In the genomic region with DNA sequence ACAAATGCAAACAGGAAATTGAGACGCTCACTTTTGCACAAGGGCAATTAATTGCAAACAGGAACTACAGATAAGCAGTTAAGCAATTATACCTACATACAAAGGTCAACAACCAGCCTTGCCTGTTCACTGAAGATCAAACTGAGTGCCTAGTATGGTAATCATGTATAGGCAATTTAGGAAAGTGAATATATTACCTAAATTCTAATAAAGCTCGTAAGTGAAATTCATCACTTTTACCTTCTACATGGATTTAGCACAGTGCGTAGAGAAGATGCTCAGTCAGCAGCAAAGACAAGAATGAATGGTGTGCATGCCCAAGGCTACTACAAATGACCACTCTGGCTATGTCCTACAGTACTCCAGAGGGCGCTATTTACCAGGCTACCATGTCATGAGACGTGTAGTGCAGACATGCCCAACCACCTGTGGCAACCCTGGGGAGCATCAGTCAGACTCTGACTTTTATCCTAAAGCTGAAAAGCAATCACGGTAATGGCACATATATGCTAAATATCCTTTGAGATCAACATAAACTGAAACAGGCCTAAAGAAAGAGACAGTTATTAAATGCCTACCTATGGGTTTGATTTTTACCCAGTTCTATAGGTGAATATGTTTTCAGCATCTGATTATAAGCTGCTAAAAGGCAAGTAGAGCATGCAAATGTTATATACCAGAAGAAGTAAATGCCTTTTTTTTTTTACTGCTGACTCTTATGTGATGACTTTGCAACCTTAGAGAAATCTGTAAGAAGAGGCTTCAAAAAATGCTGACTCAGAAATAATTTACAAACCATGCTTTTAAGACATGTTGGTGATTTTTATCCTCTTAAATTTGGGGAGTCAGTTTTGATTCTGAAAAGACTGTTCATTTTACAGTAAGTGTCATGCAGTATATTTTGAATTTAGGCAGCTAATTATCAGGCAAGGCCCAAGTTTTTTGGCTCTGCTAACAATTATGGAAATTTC, we compare ENCODE assay signal across 1 cellular context.
TF ChIP-seq lines count a peak whose summit lies in the region.

No MANE protein-coding gene starts in this region.

TF ChIP-seq in HepG2, 621 proteins besides CTCF, POLR2A, EP300 and RAD21 (continued from another document and continues in another):
- TF ChIP-seq, protein P1, sequence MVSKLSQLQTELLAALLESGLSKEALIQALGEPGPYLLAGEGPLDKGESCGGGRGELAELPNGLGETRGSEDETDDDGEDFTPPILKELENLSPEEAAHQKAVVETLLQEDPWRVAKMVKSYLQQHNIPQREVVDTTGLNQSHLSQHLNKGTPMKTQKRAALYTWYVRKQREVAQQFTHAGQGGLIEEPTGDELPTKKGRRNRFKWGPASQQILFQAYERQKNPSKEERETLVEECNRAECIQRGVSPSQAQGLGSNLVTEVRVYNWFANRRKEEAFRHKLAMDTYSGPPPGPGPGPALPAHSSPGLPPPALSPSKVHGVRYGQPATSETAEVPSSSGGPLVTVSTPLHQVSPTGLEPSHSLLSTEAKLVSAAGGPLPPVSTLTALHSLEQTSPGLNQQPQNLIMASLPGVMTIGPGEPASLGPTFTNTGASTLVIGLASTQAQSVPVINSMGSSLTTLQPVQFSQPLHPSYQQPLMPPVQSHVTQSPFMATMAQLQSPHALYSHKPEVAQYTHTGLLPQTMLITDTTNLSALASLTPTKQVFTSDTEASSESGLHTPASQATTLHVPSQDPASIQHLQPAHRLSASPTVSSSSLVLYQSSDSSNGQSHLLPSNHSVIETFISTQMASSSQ (IDR thresholded peaks at IDR 0.05; ENCODE audit: low read depth) = no peak
- TF ChIP-seq, protein P1 (CRISPR knock-in tag; IDR thresholded peaks at IDR 0.05; ENCODE audit: borderline replicate concordance) = peak; percentile 19; the same call in 1 of the 2 replicates
- peak; percentile 52; the same call in 1 of the 2 replicates for TF ChIP-seq KDM4B (CRISPR knock-in tag; IDR thresholded peaks at IDR 0.05)
- TF ChIP-seq, protein P2, sequence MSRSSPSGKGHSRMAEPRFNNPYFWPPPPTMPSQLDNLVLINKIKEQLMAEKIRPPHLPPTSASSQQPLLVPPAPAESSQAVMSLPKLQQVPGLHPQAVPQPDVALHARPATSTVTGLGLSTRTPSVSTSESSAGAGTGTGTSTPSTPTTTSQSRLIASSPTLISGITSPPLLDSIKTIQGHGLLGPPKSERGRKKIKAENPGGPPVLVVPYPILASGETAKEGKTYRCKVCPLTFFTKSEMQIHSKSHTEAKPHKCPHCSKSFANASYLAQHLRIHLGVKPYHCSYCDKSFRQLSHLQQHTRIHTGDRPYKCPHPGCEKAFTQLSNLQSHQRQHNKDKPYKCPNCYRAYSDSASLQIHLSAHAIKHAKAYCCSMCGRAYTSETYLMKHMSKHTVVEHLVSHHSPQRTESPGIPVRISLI (CRISPR knock-in tag; IDR thresholded peaks at IDR 0.05; ENCODE audit: borderline replicate concordance) = no peak
- TF ChIP-seq KMT2B (CRISPR knock-in tag; IDR thresholded peaks at IDR 0.05) = peak; percentile 70; the same call in 1 of the 2 replicates
- peak; percentile 79 for TF ChIP-seq CEBPG (CRISPR knock-in tag; IDR thresholded peaks at IDR 0.05)
- TF ChIP-seq GATAD1 (CRISPR knock-in tag; IDR thresholded peaks at IDR 0.05) = 0 out of 2 replicates have a peak, but pooled peaks have one; percentile 25
- peak in 1 of 2 experiments; percentile 27; a peak in 2 of 4 replicates for TF ChIP-seq KLF16 (CRISPR knock-in tag; IDR thresholded peaks at IDR 0.05)
- peak; percentile 61 for TF ChIP-seq THAP11 (CRISPR knock-in tag; IDR thresholded peaks at IDR 0.05)
- peak; percentile 64 for TF ChIP-seq GATAD2A (CRISPR knock-in tag; IDR thresholded peaks at IDR 0.05)
- TF ChIP-seq ZNF644 (CRISPR knock-in tag; IDR thresholded peaks at IDR 0.05; ENCODE audit: low read depth) = peak; percentile 77; the same call in 1 of the 2 replicates
- TF ChIP-seq PLRG1 (conservative IDR thresholded peaks at IDR 0.05) = no peak
- TF ChIP-seq ONECUT2 (CRISPR knock-in tag; IDR thresholded peaks at IDR 0.05) = peak; percentile 42; the same call in 1 of the 2 replicates
- TF ChIP-seq, protein P3, sequence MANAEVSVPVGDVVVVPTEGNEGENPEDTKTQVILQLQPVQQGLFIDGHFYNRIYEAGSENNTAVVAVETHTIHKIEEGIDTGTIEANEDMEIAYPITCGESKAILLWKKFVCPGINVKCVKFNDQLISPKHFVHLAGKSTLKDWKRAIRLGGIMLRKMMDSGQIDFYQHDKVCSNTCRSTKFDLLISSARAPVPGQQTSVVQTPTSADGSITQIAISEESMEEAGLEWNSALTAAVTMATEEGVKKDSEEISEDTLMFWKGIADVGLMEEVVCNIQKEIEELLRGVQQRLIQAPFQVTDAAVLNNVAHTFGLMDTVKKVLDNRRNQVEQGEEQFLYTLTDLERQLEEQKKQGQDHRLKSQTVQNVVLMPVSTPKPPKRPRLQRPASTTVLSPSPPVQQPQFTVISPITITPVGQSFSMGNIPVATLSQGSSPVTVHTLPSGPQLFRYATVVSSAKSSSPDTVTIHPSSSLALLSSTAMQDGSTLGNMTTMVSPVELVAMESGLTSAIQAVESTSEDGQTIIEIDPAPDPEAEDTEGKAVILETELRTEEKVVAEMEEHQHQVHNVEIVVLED (CRISPR knock-in tag; IDR thresholded peaks at IDR 0.05; ENCODE audit: borderline replicate concordance) = no peak
- no peak for TF ChIP-seq ZNF20 (CRISPR knock-in tag; IDR thresholded peaks at IDR 0.05)
- peak; percentile 15; the same call in 1 of the 2 replicates for TF ChIP-seq PITX1 (CRISPR knock-in tag; IDR thresholded peaks at IDR 0.05)
- TF ChIP-seq, protein P4, sequence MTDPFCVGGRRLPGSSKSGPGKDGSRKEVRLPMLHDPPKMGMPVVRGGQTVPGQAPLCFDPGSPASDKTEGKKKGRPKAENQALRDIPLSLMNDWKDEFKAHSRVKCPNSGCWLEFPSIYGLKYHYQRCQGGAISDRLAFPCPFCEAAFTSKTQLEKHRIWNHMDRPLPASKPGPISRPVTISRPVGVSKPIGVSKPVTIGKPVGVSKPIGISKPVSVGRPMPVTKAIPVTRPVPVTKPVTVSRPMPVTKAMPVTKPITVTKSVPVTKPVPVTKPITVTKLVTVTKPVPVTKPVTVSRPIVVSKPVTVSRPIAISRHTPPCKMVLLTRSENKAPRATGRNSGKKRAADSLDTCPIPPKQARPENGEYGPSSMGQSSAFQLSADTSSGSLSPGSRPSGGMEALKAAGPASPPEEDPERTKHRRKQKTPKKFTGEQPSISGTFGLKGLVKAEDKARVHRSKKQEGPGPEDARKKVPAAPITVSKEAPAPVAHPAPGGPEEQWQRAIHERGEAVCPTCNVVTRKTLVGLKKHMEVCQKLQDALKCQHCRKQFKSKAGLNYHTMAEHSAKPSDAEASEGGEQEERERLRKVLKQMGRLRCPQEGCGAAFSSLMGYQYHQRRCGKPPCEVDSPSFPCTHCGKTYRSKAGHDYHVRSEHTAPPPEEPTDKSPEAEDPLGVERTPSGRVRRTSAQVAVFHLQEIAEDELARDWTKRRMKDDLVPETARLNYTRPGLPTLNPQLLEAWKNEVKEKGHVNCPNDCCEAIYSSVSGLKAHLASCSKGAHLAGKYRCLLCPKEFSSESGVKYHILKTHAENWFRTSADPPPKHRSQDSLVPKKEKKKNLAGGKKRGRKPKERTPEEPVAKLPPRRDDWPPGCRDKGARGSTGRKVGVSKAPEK (CRISPR knock-in tag; IDR thresholded peaks at IDR 0.05; ENCODE audit: borderline replicate concordance) = peak; percentile 72; the same call in 1 of the 2 replicates
- no peak for TF ChIP-seq JUN (CRISPR knock-in tag; IDR thresholded peaks at IDR 0.05)
- TF ChIP-seq SOX13 (IDR thresholded peaks at IDR 0.05) = no peak
- peak in 1 of 2 experiments; percentile 73; a peak in 2 of 4 replicates for TF ChIP-seq SOX13 (CRISPR knock-in tag; conservative IDR thresholded peaks at IDR 0.05 in 1 of 2, IDR thresholded peaks at IDR 0.05 in 1 of 2)
- TF ChIP-seq, protein P5, sequence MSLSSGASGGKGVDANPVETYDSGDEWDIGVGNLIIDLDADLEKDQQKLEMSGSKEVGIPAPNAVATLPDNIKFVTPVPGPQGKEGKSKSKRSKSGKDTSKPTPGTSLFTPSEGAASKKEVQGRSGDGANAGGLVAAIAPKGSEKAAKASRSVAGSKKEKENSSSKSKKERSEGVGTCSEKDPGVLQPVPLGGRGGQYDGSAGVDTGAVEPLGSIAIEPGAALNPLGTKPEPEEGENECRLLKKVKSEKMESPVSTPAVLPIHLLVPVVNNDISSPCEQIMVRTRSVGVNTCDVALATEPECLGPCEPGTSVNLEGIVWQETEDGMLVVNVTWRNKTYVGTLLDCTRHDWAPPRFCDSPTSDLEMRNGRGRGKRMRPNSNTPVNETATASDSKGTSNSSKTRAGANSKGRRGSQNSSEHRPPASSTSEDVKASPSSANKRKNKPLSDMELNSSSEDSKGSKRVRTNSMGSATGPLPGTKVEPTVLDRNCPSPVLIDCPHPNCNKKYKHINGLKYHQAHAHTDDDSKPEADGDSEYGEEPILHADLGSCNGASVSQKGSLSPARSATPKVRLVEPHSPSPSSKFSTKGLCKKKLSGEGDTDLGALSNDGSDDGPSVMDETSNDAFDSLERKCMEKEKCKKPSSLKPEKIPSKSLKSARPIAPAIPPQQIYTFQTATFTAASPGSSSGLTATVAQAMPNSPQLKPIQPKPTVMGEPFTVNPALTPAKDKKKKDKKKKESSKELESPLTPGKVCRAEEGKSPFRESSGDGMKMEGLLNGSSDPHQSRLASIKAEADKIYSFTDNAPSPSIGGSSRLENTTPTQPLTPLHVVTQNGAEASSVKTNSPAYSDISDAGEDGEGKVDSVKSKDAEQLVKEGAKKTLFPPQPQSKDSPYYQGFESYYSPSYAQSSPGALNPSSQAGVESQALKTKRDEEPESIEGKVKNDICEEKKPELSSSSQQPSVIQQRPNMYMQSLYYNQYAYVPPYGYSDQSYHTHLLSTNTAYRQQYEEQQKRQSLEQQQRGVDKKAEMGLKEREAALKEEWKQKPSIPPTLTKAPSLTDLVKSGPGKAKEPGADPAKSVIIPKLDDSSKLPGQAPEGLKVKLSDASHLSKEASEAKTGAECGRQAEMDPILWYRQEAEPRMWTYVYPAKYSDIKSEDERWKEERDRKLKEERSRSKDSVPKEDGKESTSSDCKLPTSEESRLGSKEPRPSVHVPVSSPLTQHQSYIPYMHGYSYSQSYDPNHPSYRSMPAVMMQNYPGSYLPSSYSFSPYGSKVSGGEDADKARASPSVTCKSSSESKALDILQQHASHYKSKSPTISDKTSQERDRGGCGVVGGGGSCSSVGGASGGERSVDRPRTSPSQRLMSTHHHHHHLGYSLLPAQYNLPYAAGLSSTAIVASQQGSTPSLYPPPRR (CRISPR knock-in tag; IDR thresholded peaks at IDR 0.05; ENCODE audit: borderline replicate concordance) = peak; percentile 46; the same call in 1 of the 2 replicates
- 0 out of 2 replicates have a peak, but pooled peaks have one; percentile 30 for TF ChIP-seq MXD4 (CRISPR knock-in tag; IDR thresholded peaks at IDR 0.05)
- TF ChIP-seq, protein P6, sequence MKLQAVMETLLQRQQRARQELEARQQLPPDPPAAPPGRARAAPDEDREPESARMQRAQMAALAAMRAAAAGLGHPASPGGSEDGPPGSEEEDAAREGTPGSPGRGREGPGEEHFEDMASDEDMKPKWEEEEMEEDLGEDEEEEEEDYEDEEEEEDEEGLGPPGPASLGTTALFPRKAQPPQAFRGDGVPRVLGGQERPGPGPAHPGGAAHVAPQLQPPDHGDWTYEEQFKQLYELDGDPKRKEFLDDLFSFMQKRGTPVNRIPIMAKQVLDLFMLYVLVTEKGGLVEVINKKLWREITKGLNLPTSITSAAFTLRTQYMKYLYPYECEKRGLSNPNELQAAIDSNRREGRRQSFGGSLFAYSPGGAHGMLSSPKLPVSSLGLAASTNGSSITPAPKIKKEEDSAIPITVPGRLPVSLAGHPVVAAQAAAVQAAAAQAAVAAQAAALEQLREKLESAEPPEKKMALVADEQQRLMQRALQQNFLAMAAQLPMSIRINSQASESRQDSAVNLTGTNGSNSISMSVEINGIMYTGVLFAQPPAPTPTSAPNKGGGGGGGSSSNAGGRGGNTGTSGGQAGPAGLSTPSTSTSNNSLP (IDR thresholded peaks at IDR 0.05; ENCODE audit: low read depth, low read length) = peak; percentile 85
- peak; percentile 62 for TF ChIP-seq BCL6 (CRISPR knock-in tag; IDR thresholded peaks at IDR 0.05)
- TF ChIP-seq NCOR1 (IDR thresholded peaks at IDR 0.05; ENCODE audit: borderline replicate concordance, low read length) = peak; percentile 45
- TF ChIP-seq, protein P7, sequence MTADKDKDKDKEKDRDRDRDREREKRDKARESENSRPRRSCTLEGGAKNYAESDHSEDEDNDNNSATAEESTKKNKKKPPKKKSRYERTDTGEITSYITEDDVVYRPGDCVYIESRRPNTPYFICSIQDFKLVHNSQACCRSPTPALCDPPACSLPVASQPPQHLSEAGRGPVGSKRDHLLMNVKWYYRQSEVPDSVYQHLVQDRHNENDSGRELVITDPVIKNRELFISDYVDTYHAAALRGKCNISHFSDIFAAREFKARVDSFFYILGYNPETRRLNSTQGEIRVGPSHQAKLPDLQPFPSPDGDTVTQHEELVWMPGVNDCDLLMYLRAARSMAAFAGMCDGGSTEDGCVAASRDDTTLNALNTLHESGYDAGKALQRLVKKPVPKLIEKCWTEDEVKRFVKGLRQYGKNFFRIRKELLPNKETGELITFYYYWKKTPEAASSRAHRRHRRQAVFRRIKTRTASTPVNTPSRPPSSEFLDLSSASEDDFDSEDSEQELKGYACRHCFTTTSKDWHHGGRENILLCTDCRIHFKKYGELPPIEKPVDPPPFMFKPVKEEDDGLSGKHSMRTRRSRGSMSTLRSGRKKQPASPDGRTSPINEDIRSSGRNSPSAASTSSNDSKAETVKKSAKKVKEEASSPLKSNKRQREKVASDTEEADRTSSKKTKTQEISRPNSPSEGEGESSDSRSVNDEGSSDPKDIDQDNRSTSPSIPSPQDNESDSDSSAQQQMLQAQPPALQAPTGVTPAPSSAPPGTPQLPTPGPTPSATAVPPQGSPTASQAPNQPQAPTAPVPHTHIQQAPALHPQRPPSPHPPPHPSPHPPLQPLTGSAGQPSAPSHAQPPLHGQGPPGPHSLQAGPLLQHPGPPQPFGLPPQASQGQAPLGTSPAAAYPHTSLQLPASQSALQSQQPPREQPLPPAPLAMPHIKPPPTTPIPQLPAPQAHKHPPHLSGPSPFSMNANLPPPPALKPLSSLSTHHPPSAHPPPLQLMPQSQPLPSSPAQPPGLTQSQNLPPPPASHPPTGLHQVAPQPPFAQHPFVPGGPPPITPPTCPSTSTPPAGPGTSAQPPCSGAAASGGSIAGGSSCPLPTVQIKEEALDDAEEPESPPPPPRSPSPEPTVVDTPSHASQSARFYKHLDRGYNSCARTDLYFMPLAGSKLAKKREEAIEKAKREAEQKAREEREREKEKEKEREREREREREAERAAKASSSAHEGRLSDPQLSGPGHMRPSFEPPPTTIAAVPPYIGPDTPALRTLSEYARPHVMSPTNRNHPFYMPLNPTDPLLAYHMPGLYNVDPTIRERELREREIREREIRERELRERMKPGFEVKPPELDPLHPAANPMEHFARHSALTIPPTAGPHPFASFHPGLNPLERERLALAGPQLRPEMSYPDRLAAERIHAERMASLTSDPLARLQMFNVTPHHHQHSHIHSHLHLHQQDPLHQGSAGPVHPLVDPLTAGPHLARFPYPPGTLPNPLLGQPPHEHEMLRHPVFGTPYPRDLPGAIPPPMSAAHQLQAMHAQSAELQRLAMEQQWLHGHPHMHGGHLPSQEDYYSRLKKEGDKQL (CRISPR knock-in tag; IDR thresholded peaks at IDR 0.05; ENCODE audit: low read depth) = peak; percentile 49; the same call in 1 of the 2 replicates
